In genomic region chr6:105892577-105893262, GRCh38 we compare ENCODE assay signal across 8 cellular contexts.
A peak's percentile ranks its signal among the peaks of the same experiment; 100 is the strongest.
DNase-seq lines count a peak whose midpoint lies in the region; ATAC-seq, FAIRE-seq and TF ChIP-seq lines count a peak whose summit lies in the region.

No MANE protein-coding gene starts in this region.

- in situ Hi-C loops in brain microvascular endothelial cell (cut with HindIII; ENCODE audit: low pct_ligation_motif_present, low sequenced_read_pairs), result no loop called here

- peaks cover 30% of the 10 kb centered on the region for H3K4me1 Mint-ChIP-seq in Caco-2 (ENCODE audit: low read depth, unreplicated experiment)

- no peak overlapping the region for H3K4me3 Mint-ChIP-seq in Caco-2 (ENCODE audit: unreplicated experiment)

- peak overlapping the region; percentile 14 for H3K27ac Mint-ChIP-seq in Caco-2 (ENCODE audit: unreplicated experiment)

- intact Hi-C loops in Caco-2 (cut with micrococcal nuclease; ENCODE audit: unreplicated experiment), result loop anchor here (10.0 kb wide), 1 partner anchor 192 kb away; the partner anchor contains the start of gene PRDM1

- H3K9me3 ChIP-seq in Caco-2 (peaks cover 6% of the 10 kb centered on the region; the same call in 1 of the 2 replicates), BE2C (no peaks in the 10 kb centered on the region)

- no peak for FAIRE-seq in frontal cortex (lab: Jason Lieb, UNC)

- BruUV-seq in Caco-2 (replicated peaks; lab: Mats Ljungman, UMichigan), result no TSS peak

- TF ChIP-seq CTCF in Caco-2 (IDR thresholded peaks at IDR 0.05; ENCODE audit: insufficient read depth in 1 of 2, low read depth in 1 of 2, low read length in 1 of 2, severe bottlenecking in 1 of 2, unreplicated experiment in 1 of 2) (no peak), brain microvascular endothelial cell (IDR thresholded peaks at IDR 0.05; ENCODE audit: low read depth, low read length, missing control alignments) (no peak), BE2C (IDR thresholded peaks at IDR 0.05; ENCODE audit: low read depth, low read length) (no peak)

- H3K4me3 ChIP-seq in Caco-2 (ENCODE audit: low read depth, low read length) (no peak overlapping the region), brain microvascular endothelial cell (ENCODE audit: low read depth, low read length) (no peak overlapping the region), BE2C (ENCODE audit: low read depth, low read length) (no peak overlapping the region)

- H3K4me1 ChIP-seq in Caco-2, result peaks cover 42% of the 10 kb centered on the region
- H3K4me1 ChIP-seq in BE2C, result no peaks in the 10 kb centered on the region

- H3K27me3 ChIP-seq in Caco-2 (replicated peaks; ENCODE audit: control insufficient read depth, insufficient read depth, low read length), result no peaks in the 10 kb centered on the region
- no peaks in the 10 kb centered on the region for H3K27me3 ChIP-seq in brain microvascular endothelial cell (replicated peaks)
- no peaks in the 10 kb centered on the region; the same call in 1 of the 2 replicates for H3K27me3 ChIP-seq in BE2C

- CTCF ChIA-PET in Caco-2 (lab: Charles Lee), result no interaction called here

- POLR2A ChIA-PET in Caco-2 (lab: Charles Lee), result no interaction called here

- no peaks in the 10 kb centered on the region for H3K36me3 ChIP-seq in Caco-2 (ENCODE audit: control insufficient read depth, insufficient read depth, low read length)
- H3K36me3 ChIP-seq in brain microvascular endothelial cell (replicated peaks), result no peaks in the 10 kb centered on the region
- H3K36me3 ChIP-seq in BE2C, result no peaks in the 10 kb centered on the region

- DNase-seq in Caco-2 (no peak), UCSD-AML1 (lab: John Stamatoyannopoulos, UW; ENCODE audit: unreplicated experiment) (peak; percentile 23), brain microvascular endothelial cell (no peak), frontal cortex (ENCODE audit: low spot score in 2 of 2) (no peak), D341Med (ENCODE audit: low spot score) (no peak), BE2C (no peak)

- peak; percentile 94 for ATAC-seq in GM19438 (IDR thresholded peaks at IDR 0.05; ENCODE audit: low read depth, unreplicated experiment)
- peak; percentile 82 for ATAC-seq in HG03196 (IDR thresholded peaks at IDR 0.05; ENCODE audit: unreplicated experiment)

- no peaks in the 10 kb centered on the region for H3K27me3 Mint-ChIP-seq in Caco-2 (ENCODE audit: insufficient read depth, unreplicated experiment)

- H3K9me3 Mint-ChIP-seq in Caco-2 (ENCODE audit: unreplicated experiment), result peaks cover 30% of the 10 kb centered on the region

- peaks cover 7% of the 10 kb centered on the region for H3K36me3 Mint-ChIP-seq in Caco-2 (ENCODE audit: insufficient read depth, unreplicated experiment)

- H3K27ac ChIP-seq in brain microvascular endothelial cell, result no peak overlapping the region
